ENCODE assay signal across 16 cellular contexts in the genomic region with DNA sequence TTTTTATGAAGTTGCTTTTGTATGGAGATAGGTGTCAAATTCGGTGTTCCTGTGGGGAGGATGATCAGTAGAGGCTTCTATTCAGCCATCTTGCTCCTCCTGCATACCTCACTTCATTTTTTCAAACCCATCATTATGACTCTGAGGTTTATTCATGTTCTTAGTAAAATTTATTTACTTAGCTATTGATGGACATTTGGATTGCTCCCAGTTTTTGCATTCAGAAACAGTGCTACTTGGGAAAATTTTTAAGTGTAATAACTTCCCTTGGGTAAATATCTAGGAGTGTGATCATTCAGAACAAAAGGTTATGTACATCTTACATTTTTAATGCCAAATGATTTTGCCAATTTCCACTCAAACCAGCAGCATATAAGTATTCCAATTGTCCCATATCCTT.
"Had no signal": no experiment of that assay in that cellular context is flagged by ENCODE, and none has a peak within 500 bp of the region (broad histone marks: within the 10 kb centered on the region; RNA-seq: fewer than 3 reads in every experiment).

No MANE protein-coding gene starts in this region.

- H3K4me1 ChIP-seq: ascending aorta, right atrium auricular region, tibial nerve had no signal

- H3K27ac Mint-ChIP-seq: activated CD8-positive, alpha-beta T cell treated with anti-CD3 and anti-CD28 coated beads, Interleukin-2, amount 10 ng/mL, durations not matched to agents 7 days and 5 days; activated naive CD8-positive, alpha-beta T cell treated with anti-CD3 and anti-CD28 coated beads, Interleukin-2, amount 50 U/mL, for 24 hours; activated T-helper 1 cell treated with anti-CD3 and anti-CD28 coated beads, Interleukin-12 subunit alpha, Interleukin-12 subunit beta, Interleukin-2, Interleukin-4 antibody, amounts not matched to agents 30 ng/mL and 10 ng/mL and 1 ng/mL, durations not matched to agents 14 hours and 24 hours and 36 hours had no signal

- H3K27me3 Mint-ChIP-seq: activated naive CD8-positive, alpha-beta T cell treated with anti-CD3 and anti-CD28 coated beads, Interleukin-2, amount 50 U/mL, for 24 hours; naive thymus-derived CD8-positive, alpha-beta T cell had no signal

- H3K27me3 ChIP-seq: ascending aorta, right atrium auricular region, tibial nerve had no signal

- H3K4me3 Mint-ChIP-seq: activated CD8-positive, alpha-beta T cell treated with anti-CD3 and anti-CD28 coated beads, Interleukin-2, amount 10 ng/mL, durations not matched to agents 7 days and 5 days; activated naive CD8-positive, alpha-beta T cell treated with anti-CD3 and anti-CD28 coated beads, Interleukin-2, amount 50 U/mL, for 24 hours; activated T-helper 1 cell treated with anti-CD3 and anti-CD28 coated beads, Interleukin-12 subunit alpha, Interleukin-12 subunit beta, Interleukin-2, Interleukin-4 antibody, amounts not matched to agents 30 ng/mL and 10 ng/mL and 1 ng/mL, durations not matched to agents 14 hours and 24 hours and 36 hours; immature natural killer cell; naive thymus-derived CD8-positive, alpha-beta T cell had no signal

- H3K27ac ChIP-seq: ascending aorta, right atrium auricular region, tibial nerve had no signal

- H3K9me3 ChIP-seq: ascending aorta, mucosa of descending colon, right atrium auricular region, tibial nerve had no signal

- ATAC-seq: naive thymus-derived CD8-positive, alpha-beta T cell had no signal

- H3K4me1 Mint-ChIP-seq: activated naive CD8-positive, alpha-beta T cell treated with anti-CD3 and anti-CD28 coated beads, Interleukin-2, amount 50 U/mL, for 24 hours had no signal

- H3K9me3 Mint-ChIP-seq: activated naive CD8-positive, alpha-beta T cell treated with anti-CD3 and anti-CD28 coated beads, Interleukin-2, amount 50 U/mL, for 24 hours; activated T-helper 1 cell treated with anti-CD3 and anti-CD28 coated beads, Interleukin-12 subunit alpha, Interleukin-12 subunit beta, Interleukin-2, Interleukin-4 antibody, amounts not matched to agents 30 ng/mL and 10 ng/mL and 1 ng/mL, durations not matched to agents 14 hours and 24 hours and 36 hours; immature natural killer cell; naive thymus-derived CD8-positive, alpha-beta T cell had no signal

- H3K4me3 ChIP-seq: ascending aorta, lung, mucosa of descending colon, right atrium auricular region, skin epidermis, tibial nerve had no signal

- DNase-seq: activated CD8-positive, alpha-beta memory T cell treated with anti-CD3 and anti-CD28 coated beads, Interleukin-2, amount 50 U/mL, for 48 hours; activated naive CD4-positive, alpha-beta T cell treated with Interleukin-2 at 50 U/mL for 16 hours; hypothalamus; immature natural killer cell; left cardiac atrium; naive thymus-derived CD8-positive, alpha-beta T cell; T-helper 1 cell had no signal
